In the genomic region with DNA sequence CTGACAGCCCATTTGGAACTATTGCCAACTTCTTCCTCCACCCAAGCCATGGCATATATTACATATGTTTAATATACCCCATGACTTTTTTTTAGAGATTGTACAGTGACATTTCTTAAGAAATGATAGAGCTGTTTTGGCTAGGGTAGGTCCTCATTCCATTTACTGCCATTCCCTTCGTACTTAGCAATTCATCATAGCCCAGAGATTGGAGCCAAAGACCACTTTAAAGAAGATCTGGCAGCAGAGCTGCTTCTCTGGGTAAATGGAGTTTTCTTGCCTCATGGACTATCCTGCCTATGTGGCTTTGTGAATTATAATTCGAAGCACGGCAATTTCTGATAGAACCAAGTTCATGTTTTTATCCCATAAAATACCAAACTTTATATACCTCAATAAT, we compare ENCODE assay signal across 1 cellular context.
TF ChIP-seq lines count a peak whose summit lies in the region.

No MANE protein-coding gene starts in this region.

TF ChIP-seq in SK-N-SH, 30 proteins besides CTCF, POLR2A, EP300 and RAD21 (continued from another document):
- no peak for TF ChIP-seq GATA2 (CRISPR knock-in tag; IDR thresholded peaks at IDR 0.05)
- TF ChIP-seq TAF1 (IDR thresholded peaks at IDR 0.05; ENCODE audit: borderline replicate concordance, low read depth, low read length), result no peak
- TF ChIP-seq, protein P1, sequence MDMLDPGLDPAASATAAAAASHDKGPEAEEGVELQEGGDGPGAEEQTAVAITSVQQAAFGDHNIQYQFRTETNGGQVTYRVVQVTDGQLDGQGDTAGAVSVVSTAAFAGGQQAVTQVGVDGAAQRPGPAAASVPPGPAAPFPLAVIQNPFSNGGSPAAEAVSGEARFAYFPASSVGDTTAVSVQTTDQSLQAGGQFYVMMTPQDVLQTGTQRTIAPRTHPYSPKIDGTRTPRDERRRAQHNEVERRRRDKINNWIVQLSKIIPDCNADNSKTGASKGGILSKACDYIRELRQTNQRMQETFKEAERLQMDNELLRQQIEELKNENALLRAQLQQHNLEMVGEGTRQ (IDR thresholded peaks at IDR 0.05; ENCODE audit: borderline replicate concordance, low read depth, low read length), result no peak
- TF ChIP-seq NRF1 (IDR thresholded peaks at IDR 0.05; ENCODE audit: low read depth, low read length), result no peak
- no peak for TF ChIP-seq FOSL2 (IDR thresholded peaks at IDR 0.05; ENCODE audit: borderline replicate concordance, low read depth)
- no peak for TF ChIP-seq FOXM1 (IDR thresholded peaks at IDR 0.05; ENCODE audit: low read depth)
- TF ChIP-seq MXI1 (IDR thresholded peaks at IDR 0.05; ENCODE audit: low read depth, low read length), result no peak
- no peak for TF ChIP-seq FOXJ3 (CRISPR knock-in tag; IDR thresholded peaks at IDR 0.05)
- no peak for TF ChIP-seq GABPA (IDR thresholded peaks at IDR 0.05; ENCODE audit: low read depth)
- TF ChIP-seq, protein P2, sequence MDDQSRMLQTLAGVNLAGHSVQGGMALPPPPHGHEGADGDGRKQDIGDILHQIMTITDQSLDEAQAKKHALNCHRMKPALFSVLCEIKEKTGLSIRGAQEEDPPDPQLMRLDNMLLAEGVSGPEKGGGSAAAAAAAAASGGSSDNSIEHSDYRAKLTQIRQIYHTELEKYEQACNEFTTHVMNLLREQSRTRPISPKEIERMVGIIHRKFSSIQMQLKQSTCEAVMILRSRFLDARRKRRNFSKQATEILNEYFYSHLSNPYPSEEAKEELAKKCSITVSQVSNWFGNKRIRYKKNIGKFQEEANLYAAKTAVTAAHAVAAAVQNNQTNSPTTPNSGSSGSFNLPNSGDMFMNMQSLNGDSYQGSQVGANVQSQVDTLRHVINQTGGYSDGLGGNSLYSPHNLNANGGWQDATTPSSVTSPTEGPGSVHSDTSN (IDR thresholded peaks at IDR 0.05), result no peak
- TF ChIP-seq TCF12 (IDR thresholded peaks at IDR 0.05), result no peak
- TF ChIP-seq CHD2 (IDR thresholded peaks at IDR 0.05; ENCODE audit: low read length, partially characterized antibody), result no peak
- TF ChIP-seq JUND (IDR thresholded peaks at IDR 0.05), result no peak
- TF ChIP-seq ELF1 (IDR thresholded peaks at IDR 0.05), result no peak
- no peak for TF ChIP-seq RCOR1 (IDR thresholded peaks at IDR 0.05; ENCODE audit: low read length)
TF ChIP-seq in SK-N-SH: peak in this region for 0.
